Comparison of ENCODE assay signal across 20 cellular contexts in the genomic region with DNA sequence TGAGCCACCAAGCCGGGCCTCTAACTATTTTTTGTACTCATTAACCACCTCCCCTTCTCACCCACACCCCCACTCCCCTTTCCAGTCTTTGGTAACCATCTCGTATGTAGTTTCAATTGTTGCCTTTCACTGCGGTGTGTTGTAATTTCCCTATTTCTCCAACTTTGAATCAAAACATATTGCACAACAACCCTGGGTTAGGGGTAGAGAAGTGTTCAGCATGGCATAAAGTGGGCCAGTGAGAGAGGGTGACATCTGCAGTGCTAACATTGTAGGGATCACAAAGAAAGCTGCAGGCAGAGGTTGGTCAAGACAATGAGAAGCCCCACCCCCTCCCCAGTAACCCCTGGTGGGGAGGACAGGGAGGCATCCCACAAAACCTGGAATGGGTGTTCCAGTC.
DNase-seq lines count a peak whose midpoint lies in the region; ATAC-seq and TF ChIP-seq lines count a peak whose summit lies in the region.
"Had no signal": no experiment of that assay in that cellular context is flagged by ENCODE, and none has a peak within 500 bp of the region (broad histone marks: within the 10 kb centered on the region; RNA-seq: fewer than 3 reads in every experiment).

No MANE protein-coding gene starts in this region.

- H3K27ac Mint-ChIP-seq in GM23338 (no peak overlapping the region), immature natural killer cell (no peak overlapping the region)
- no peak overlapping the region for H3K27ac Mint-ChIP-seq in stimulated activated memory B cell treated with anti-CD40 and anti-IgM and Interleukin-4, amounts not matched to agents 10 μg/mL and 1 μg/mL and 100 μg/mL, for 72 hours

- H4K20me1 ChIP-seq in GM23338 (replicated peaks; ENCODE audit: insufficient read depth) = no peaks in the 10 kb centered on the region

- H3K27me3 ChIP-seq in GM23338 (ENCODE audit: insufficient read depth) = no peaks in the 10 kb centered on the region
- no peaks in the 10 kb centered on the region for H3K27me3 ChIP-seq in right lobe of liver

- H3K4me1 ChIP-seq in GM23338 (ENCODE audit: insufficient read depth) (no peaks in the 10 kb centered on the region), right lobe of liver (no peaks in the 10 kb centered on the region)

- H3K9me2 ChIP-seq in GM23338 (ENCODE audit: insufficient read depth) = no peaks in the 10 kb centered on the region

- H3K4me2 ChIP-seq in GM23338 = no peak overlapping the region

- ATAC-seq in GM23338 (no peak), right lobe of liver (peak in 3 of 4 donors; percentile 19 to 66 (median 41))
- no peak for ATAC-seq in stimulated activated memory B cell treated with anti-CD40 and anti-IgM and Interleukin-4, amounts not matched to agents 10 μg/mL and 1 μg/mL and 100 μg/mL, for 72 hours
- ATAC-seq: GM12878, HCT116, Panc1 had no signal

- H3K4me3 Mint-ChIP-seq in GM23338 (no peak overlapping the region), immature natural killer cell (no peak overlapping the region)
- H3K4me3 Mint-ChIP-seq in stimulated activated memory B cell treated with anti-CD40 and anti-IgM and Interleukin-4, amounts not matched to agents 10 μg/mL and 1 μg/mL and 100 μg/mL, for 72 hours = no peak overlapping the region

- DNase-seq in GM23338 (ENCODE audit: low spot score) (peak; percentile 3), MV-4-11 (lab: John Stamatoyannopoulos, UW) (peak; percentile 95), SKM-1 treated with dmso at 0.1 percent for 144 hours (lab: John Stamatoyannopoulos, UW; ENCODE audit: unreplicated experiment) (peak; percentile 75), right lobe of liver (no peak), GM20000 (ENCODE audit: low spot score) (no peak), immature natural killer cell (no peak), AG08396 (ENCODE audit: low spot score) (no peak)
- DNase-seq: C1 segment of cervical spinal cord, DMS 273 treated with DMSO at 0.1 percent for 48 hours, GDM1, GM23248, KBM-7, NCI-H187, NCI-H226, NCI-H526 had no signal

- H3K9me3 Mint-ChIP-seq in GM23338 = peaks cover 12% of the 10 kb centered on the region
- H3K9me3 Mint-ChIP-seq in stimulated activated memory B cell treated with anti-CD40 and anti-IgM and Interleukin-4, amounts not matched to agents 10 μg/mL and 1 μg/mL and 100 μg/mL, for 72 hours = peaks cover 6% of the 10 kb centered on the region
- peaks cover 0 to 15% (median 4%) of the 10 kb centered on the region in 6 donors for H3K9me3 Mint-ChIP-seq in immature natural killer cell

- H3F3A ChIP-seq in GM23338 (replicated peaks; ENCODE audit: low read depth) = no peaks in the 10 kb centered on the region

- no peaks in the 10 kb centered on the region for H3K9me3 ChIP-seq in right lobe of liver

- no peak for TF ChIP-seq POLR2A in right lobe of liver (IDR thresholded peaks at IDR 0.05)

- no peak for TF ChIP-seq CTCF in GM23338 (conservative IDR thresholded peaks at IDR 0.05; ENCODE audit: low read depth in 2 of 2)
- no peak for TF ChIP-seq CTCF in right lobe of liver (IDR thresholded peaks at IDR 0.05)
- no peak for TF ChIP-seq CTCF in GM20000 (IDR thresholded peaks at IDR 0.05; ENCODE audit: extremely low read depth, missing control alignments)

- no peaks in the 10 kb centered on the region for H3K4me1 Mint-ChIP-seq in GM23338
- no peaks in the 10 kb centered on the region for H3K4me1 Mint-ChIP-seq in stimulated activated memory B cell treated with anti-CD40 and anti-IgM and Interleukin-4, amounts not matched to agents 10 μg/mL and 1 μg/mL and 100 μg/mL, for 72 hours
- H3K4me1 Mint-ChIP-seq in immature natural killer cell = no peaks in the 10 kb centered on the region

- H2AFZ ChIP-seq in GM23338 = no peak overlapping the region
- H2AFZ ChIP-seq: GM23248 had no signal

- H3K36me3 ChIP-seq in GM23338 (ENCODE audit: insufficient read depth) (no peaks in the 10 kb centered on the region), right lobe of liver (no peaks in the 10 kb centered on the region)

- H3K27me3 Mint-ChIP-seq in GM23338 (ENCODE audit: insufficient read depth, low read depth, poor library complexity) (peaks cover 1% of the 10 kb centered on the region), immature natural killer cell (ENCODE audit: low read depth in 3 of 3) (peaks cover 0 to 3% (median 2%) of the 10 kb centered on the region in 3 donors)
- no peaks in the 10 kb centered on the region for H3K27me3 Mint-ChIP-seq in stimulated activated memory B cell treated with anti-CD40 and anti-IgM and Interleukin-4, amounts not matched to agents 10 μg/mL and 1 μg/mL and 100 μg/mL, for 72 hours

- no peak overlapping the region for H3K27ac ChIP-seq in GM23338 (ENCODE audit: low read depth)
- no peak overlapping the region for H3K27ac ChIP-seq in right lobe of liver
- H3K27ac ChIP-seq: GM23248, SK-N-MC had no signal

- intact Hi-C loops in right lobe of liver (cut with DNase I) = no loop called here

- no peaks in the 10 kb centered on the region for H3K79me2 ChIP-seq in GM23338 (replicated peaks; ENCODE audit: insufficient read depth)

- 45% methylated on average over 3 of the region's 3 CpGs for WGBS in right lobe of liver (ENCODE audit: insufficient coverage, low coverage, low lambda C conversion rate, missing lambda C conversion rate)

- H3K36me3 Mint-ChIP-seq in GM23338 (ENCODE audit: low read depth) (no peaks in the 10 kb centered on the region), immature natural killer cell (no peaks in the 10 kb centered on the region)
- H3K36me3 Mint-ChIP-seq in stimulated activated memory B cell treated with anti-CD40 and anti-IgM and Interleukin-4, amounts not matched to agents 10 μg/mL and 1 μg/mL and 100 μg/mL, for 72 hours = no peaks in the 10 kb centered on the region

- H3K4me3 ChIP-seq in GM23338 (no peak overlapping the region), right lobe of liver (no peak overlapping the region)
- H3K4me3 ChIP-seq: GM12878, GM23248, SK-N-MC had no signal

TF ChIP-seq in GM23338, 12 proteins besides CTCF, POLR2A, EP300 and RAD21 (continues in another document):
- TF ChIP-seq CREB1 (CRISPR knock-in tag; IDR thresholded peaks at IDR 0.05; ENCODE audit: low read depth) (no peak), NANOG (IDR thresholded peaks at IDR 0.05; ENCODE audit: borderline replicate concordance) (no peak), STAT1 (IDR thresholded peaks at IDR 0.05; ENCODE audit: unreplicated experiment) (no peak), ETS1 (IDR thresholded peaks at IDR 0.05) (no peak), REST (IDR thresholded peaks at IDR 0.05; ENCODE audit: unreplicated experiment) (no peak)

Comparison
In these comparisons a context has a peak if more than half of its experiments do, and no peak if none do; other contexts are left out.
1. ATAC-seq: peak in right lobe of liver (3 of 4); none in GM23338 (single experiment) and stimulated activated memory B cell treated with anti-CD40 and anti-IgM and Interleukin-4, amounts not matched to agents 10 μg/mL and 1 μg/mL and 100 μg/mL, for 72 hours (single experiment).
2. DNase-seq: peak in GM23338 (single experiment), MV-4-11 (single experiment) and SKM-1 treated with dmso at 0.1 percent for 144 hours (single experiment); none in right lobe of liver (0 of 3), GM20000 (single experiment), immature natural killer cell (0 of 3) and AG08396 (single experiment).